ENCODE assay signal across 21 cellular contexts in the genomic region with DNA sequence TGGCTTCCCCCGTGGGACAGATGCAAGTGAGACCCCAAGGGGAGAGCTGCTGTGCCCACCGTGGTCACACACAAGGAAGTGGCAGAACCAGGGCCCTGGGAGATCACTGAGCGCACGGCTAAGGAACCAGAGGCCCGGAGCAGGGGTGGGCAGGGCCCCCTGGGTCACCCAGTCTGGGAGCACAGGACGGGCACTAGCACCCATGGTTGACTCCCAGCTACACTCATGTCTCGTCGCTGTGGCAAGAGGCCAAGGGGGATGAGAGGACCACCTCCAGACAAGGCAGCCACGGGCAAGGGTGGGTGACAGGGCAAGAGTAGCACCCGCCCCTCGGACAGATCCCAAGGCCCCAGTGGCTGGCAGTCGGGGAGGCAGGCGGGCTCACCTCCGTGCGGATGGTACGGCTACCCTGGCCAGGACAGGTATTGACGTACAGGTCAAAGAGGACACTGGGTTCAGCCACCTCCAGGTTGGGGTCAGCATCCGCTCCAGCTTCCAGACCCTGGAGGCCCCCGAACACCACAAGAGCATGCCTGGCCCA. TPM values are rescaled to one million over a fixed set of nuclear protein-coding genes. Genes with fewer than 3 reads are reported as not detected.
A peak's percentile ranks its signal among the peaks of the same experiment; 100 is the strongest.
DNase-seq lines count a peak whose midpoint lies in the region; ATAC-seq, FAIRE-seq and TF ChIP-seq lines count a peak whose summit lies in the region.
"Had no signal": no experiment of that assay in that cellular context is flagged by ENCODE, and none has a peak within 500 bp of the region (broad histone marks: within the 10 kb centered on the region; RNA-seq: fewer than 3 reads in every experiment).

No MANE protein-coding gene starts in this region.

- no peak overlapping the region for H4K8ac ChIP-seq in trophoblast cell (ENCODE audit: low read depth, low read length)

- no peak overlapping the region for H4K12ac ChIP-seq in trophoblast cell (ENCODE audit: low read depth, low read length)

- no peak overlapping the region for H3K18ac ChIP-seq in trophoblast cell (ENCODE audit: low read length)

- no peak overlapping the region for H3K14ac ChIP-seq in trophoblast cell (ENCODE audit: low read length)

- no peak overlapping the region for H2BK120ac ChIP-seq in trophoblast cell (ENCODE audit: insufficient read depth, low read length, poor library complexity)

- DNase-seq in D341Med (ENCODE audit: low spot score), result peak; percentile 9
- DNase-seq in Karpas-422, result peak; percentile 40
- peak; percentile 74 for DNase-seq in kidney
- DNase-seq in trophoblast cell, result no peak
- no peak for DNase-seq in OCI-M1 (lab: John Stamatoyannopoulos, UW)
- DNase-seq: BE2C, Calu3, KBM-7, NCI-H1092, NCI-H1417 treated with DMSO at 0.1 percent for 48 hours, NCI-H1694 treated with DMSO at 0.1 percent for 48 hours, NCI-H2081, NCI-H2227 treated with DMSO at 0.1 percent for 48 hours, NCI-H526 treated with DMSO at 0.1 percent for 48 hours, Peyer's patch, SJCRH30, T-cell had no signal

- H3K27ac ChIP-seq in Karpas-422 (ENCODE audit: low read length), result no peak overlapping the region
- no peak overlapping the region for H3K27ac ChIP-seq in kidney (ENCODE audit: low read depth in 2 of 2, low read length in 2 of 2)
- H3K27ac ChIP-seq in trophoblast cell (ENCODE audit: low read depth, low read length), result no peak overlapping the region
- H3K27ac ChIP-seq: Peyer's patch, SJCRH30 had no signal

- no peak for TF ChIP-seq CTCF in kidney (IDR thresholded peaks at IDR 0.05; ENCODE audit: borderline replicate concordance, extremely low read depth, insufficient read depth)

- no peak overlapping the region for H3K23ac ChIP-seq in trophoblast cell (ENCODE audit: low read length)

- peaks cover 27% of the 10 kb centered on the region; the same call in 1 of the 2 replicates for H3K36me3 ChIP-seq in Karpas-422 (ENCODE audit: insufficient read depth, low read length)
- H3K36me3 ChIP-seq in kidney (ENCODE audit: control insufficient read depth in 1 of 2, insufficient read depth in 2 of 2, low read length in 2 of 2), result peaks cover 10 to 36% of the 10 kb centered on the region in 2 donors
- H3K36me3 ChIP-seq in trophoblast cell (ENCODE audit: control insufficient read depth in 1 of 2, insufficient read depth in 2 of 2, low read length in 2 of 2), result peaks cover 60 to 64% of the 10 kb centered on the region in 2 experiments

- no peak overlapping the region for H3K9ac ChIP-seq in Karpas-422 (ENCODE audit: low read length)
- no peak overlapping the region for H3K9ac ChIP-seq in kidney (ENCODE audit: low read length in 2 of 2)
- no peak overlapping the region for H3K9ac ChIP-seq in trophoblast cell (ENCODE audit: low read length)

- no peak overlapping the region for H3K4me2 ChIP-seq in Karpas-422 (ENCODE audit: low read depth, low read length, poor library complexity, severe bottlenecking)
- no peak overlapping the region for H3K4me2 ChIP-seq in trophoblast cell (ENCODE audit: low read length)

- no peak overlapping the region for H2AK5ac ChIP-seq in trophoblast cell (ENCODE audit: low read length)

- peaks cover 3% of the 10 kb centered on the region; the same call in 1 of the 2 replicates for H4K20me1 ChIP-seq in Karpas-422 (ENCODE audit: insufficient read depth, low read depth, low read length)

- H3K79me1 ChIP-seq in trophoblast cell (ENCODE audit: low read length), result peaks cover 3% of the 10 kb centered on the region

- no peak overlapping the region for H3K4me3 ChIP-seq in Karpas-422 (ENCODE audit: low read length)
- H3K4me3 ChIP-seq in kidney (ENCODE audit: low read length in 2 of 2), result no peak overlapping the region
- peak overlapping the region; percentile 30 for H3K4me3 ChIP-seq in trophoblast cell (ENCODE audit: low read depth, low read length)
- H3K4me3 ChIP-seq: Peyer's patch, SJCRH30 had no signal

- no peak for TF ChIP-seq POLR2A in GM18505 (IDR thresholded peaks at IDR 0.05; ENCODE audit: borderline replicate concordance, extremely low read depth, insufficient read depth, insufficient read length)

- H3K27me3 ChIP-seq in Karpas-422 (ENCODE audit: low read length), result no peaks in the 10 kb centered on the region
- no peaks in the 10 kb centered on the region for H3K27me3 ChIP-seq in trophoblast cell (ENCODE audit: insufficient read depth, low read length)
- H3K27me3 ChIP-seq: BE2C, Peyer's patch, SJCRH30 had no signal

- no peak overlapping the region for H3K4ac ChIP-seq in trophoblast cell (ENCODE audit: low read depth, low read length)

- H4K91ac ChIP-seq in trophoblast cell (ENCODE audit: low read depth, low read length), result no peak overlapping the region

- H3K9me3 ChIP-seq in Karpas-422 (ENCODE audit: low read length) (no peaks in the 10 kb centered on the region), kidney (ENCODE audit: control insufficient read depth in 1 of 2, low read length in 2 of 2) (no peaks in the 10 kb centered on the region), trophoblast cell (ENCODE audit: insufficient read depth, low read depth, low read length) (no peaks in the 10 kb centered on the region)
- H3K9me3 ChIP-seq: BE2C, Peyer's patch, SJCRH30 had no signal

- no peaks in the 10 kb centered on the region for H3K9me2 ChIP-seq in Karpas-422 (replicated peaks; ENCODE audit: insufficient read depth, low read length)

- no peak overlapping the region for H2BK5ac ChIP-seq in trophoblast cell (ENCODE audit: low read depth, low read length, poor library complexity)

- H3K79me2 ChIP-seq in Karpas-422 (ENCODE audit: low read length) (peaks cover 22% of the 10 kb centered on the region), trophoblast cell (ENCODE audit: control insufficient read depth, insufficient read depth, low read length, poor library complexity) (peaks cover 1% of the 10 kb centered on the region)

- ATAC-seq in GM18505 (IDR thresholded peaks at IDR 0.05; ENCODE audit: unreplicated experiment) (no peak), HG03571 (IDR thresholded peaks at IDR 0.05; ENCODE audit: unreplicated experiment) (no peak)
- ATAC-seq: T-cell had no signal

- H2AFZ ChIP-seq in Karpas-422 (ENCODE audit: low read length), result no peak overlapping the region
- H2AFZ ChIP-seq in trophoblast cell (ENCODE audit: insufficient read depth, low read length, poor library complexity), result no peak overlapping the region

- intact Hi-C loops in kidney (cut with DNase I), result no loop called here

- WGBS in trophoblast cell (ENCODE audit: extremely low coverage, insufficient coverage, insufficient read length), result no CpG with 5 or more reads among the region's 19 CpGs

- no peak for FAIRE-seq in kidney (lab: Jason Lieb, UNC)
- FAIRE-seq: GM18507, H54 had no signal

- no peak overlapping the region for H2BK12ac ChIP-seq in trophoblast cell (ENCODE audit: low read length)

- peaks cover 27% of the 10 kb centered on the region for H3K4me1 ChIP-seq in Karpas-422 (ENCODE audit: low read length)
- H3K4me1 ChIP-seq in kidney (ENCODE audit: control insufficient read depth in 1 of 2, insufficient read depth in 1 of 2, low read depth in 1 of 2, low read length in 2 of 2), result peaks cover 4 to 12% of the 10 kb centered on the region in 2 donors
- peaks cover 11 to 13% of the 10 kb centered on the region in 2 experiments for H3K4me1 ChIP-seq in trophoblast cell (ENCODE audit: control insufficient read depth in 1 of 2, insufficient read depth in 2 of 2, low read length in 2 of 2)

RNA-seq across cellular contexts. Expression of gene ENDOG, which starts 5.1 kb away (rescaled TPM):
- 17.6 and 60.4 TPM in 2 replicates for total RNA-seq in Karpas-422 (2014; rRNA removed; shearing (Covaris generic); ENCODE audit: low replicate concordance)
- total RNA-seq in kidney, result 20.6 TPM
- polyA plus RNA-seq in kidney (ENCODE audit: insufficient read depth, low read depth, low replicate concordance), result 59.9 TPM
- 9.7 and 10.2 TPM in 2 replicates for polyA plus RNA-seq in trophoblast cell (2013)

RNA-seq across cellular contexts. Expression of gene SPOUT1, which starts 6.2 kb away (rescaled TPM):
- total RNA-seq in Karpas-422 (2014; rRNA removed; shearing (Covaris generic); ENCODE audit: low replicate concordance), result 28.6 and 42.5 TPM in 2 replicates
- total RNA-seq in kidney, result 42.0 TPM
- 56.8 TPM for polyA plus RNA-seq in kidney (ENCODE audit: insufficient read depth, low read depth, low replicate concordance)
- 12.7 and 12.8 TPM in 2 replicates for polyA plus RNA-seq in trophoblast cell (2013)

RNA-seq across cellular contexts. Expression of gene TBC1D13, which starts 36.4 kb away (rescaled TPM):
- 6.7 and 9.5 TPM in 2 replicates for total RNA-seq in Karpas-422 (2014; rRNA removed; shearing (Covaris generic); ENCODE audit: low replicate concordance)
- total RNA-seq in kidney, result 29.0 TPM
- polyA plus RNA-seq in kidney (ENCODE audit: insufficient read depth, low read depth, low replicate concordance), result 38.5 TPM
- polyA plus RNA-seq in trophoblast cell (2013), result 16.0 TPM in 2 replicates

RNA-seq across cellular contexts. Expression of gene ZER1, which starts 51.7 kb away (rescaled TPM):
- total RNA-seq in Karpas-422 (2014; rRNA removed; shearing (Covaris generic); ENCODE audit: low replicate concordance), result 25.4 and 25.6 TPM in 2 replicates
- 43.2 TPM for total RNA-seq in kidney
- polyA plus RNA-seq in kidney (ENCODE audit: insufficient read depth, low read depth, low replicate concordance), result 31.1 TPM
- 20.5 and 21.6 TPM in 2 replicates for polyA plus RNA-seq in trophoblast cell (2013)

RNA-seq across cellular contexts. Expression of gene KYAT1, which starts 58.3 kb away (rescaled TPM):
- total RNA-seq in Karpas-422 (2014; rRNA removed; shearing (Covaris generic); ENCODE audit: low replicate concordance), result 26.8 and 31.3 TPM in 2 replicates
- total RNA-seq in kidney, result 5.1 TPM
- polyA plus RNA-seq in kidney (ENCODE audit: insufficient read depth, low read depth, low replicate concordance), result 17.0 TPM
- polyA plus RNA-seq in trophoblast cell (2013), result 3.3 and 4.0 TPM in 2 replicates

Comparison
In these comparisons a context has a peak if more than half of its experiments do, and no peak if none do; other contexts are left out.
1. DNase-seq: peak in D341Med (single experiment), Karpas-422 (single experiment) and kidney (single experiment); none in trophoblast cell (0 of 2) and OCI-M1 (single experiment).